ENCODE assay signal across 2 cellular contexts in genomic region chr20:9015232-9015983, GRCh38. TPM values are rescaled to one million over a fixed set of nuclear protein-coding genes. Genes with fewer than 3 reads are reported as not detected.
"Had no signal": no experiment of that assay in that cellular context is flagged by ENCODE, and none has a peak within 500 bp of the region (broad histone marks: within the 10 kb centered on the region; RNA-seq: fewer than 3 reads in every experiment).

No MANE protein-coding gene starts in this region.

RNA-seq across cellular contexts. Expression of gene PLCB4, which starts 53.5 kb away (rescaled TPM):
- total RNA-seq: activated CD8-positive, alpha-beta memory T cell treated with anti-CD3 and anti-CD28 coated beads for 36 hours; activated T-helper 2 cell treated with anti-CD3 and anti-CD28 coated beads, Interferon-gamma antibody, Interleukin-2, Interleukin-4, amounts not matched to agents 10 μg/mL and 5 μg/mL and 100 μg/mL, durations not matched to agents 14 hours and 24 hours and 36 hours had no signal
